1 cellular context compared by ENCODE assay signal in genomic region chr9:136762915-136763648, GRCh38.
TF ChIP-seq lines count a peak whose summit lies in the region.

No MANE protein-coding gene starts in this region.

TF ChIP-seq in HEK293, 187 proteins besides CTCF, POLR2A, EP300 and RAD21 (continued from another document):
- TF ChIP-seq ZBTB10 (tag by site-specific recombination; IDR thresholded peaks at IDR 0.05) (no peak), PATZ1 (tag by site-specific recombination; IDR thresholded peaks at IDR 0.05) (peak; percentile 65; the same call in 1 of the 2 replicates), ZNF211 (tag by site-specific recombination; IDR thresholded peaks at IDR 0.05; ENCODE audit: low read depth) (no peak), ZBTB17 (tag by site-specific recombination; IDR thresholded peaks at IDR 0.05) (peak; percentile 40; the same call in 1 of the 2 replicates), ZNF501 (tag by site-specific recombination; IDR thresholded peaks at IDR 0.05) (no peak), EGR2 (tag by site-specific recombination; IDR thresholded peaks at IDR 0.05; ENCODE audit: low read depth) (0 out of 2 replicates have a peak, but pooled peaks have one; percentile 27), KLF1 (tag by site-specific recombination; IDR thresholded peaks at IDR 0.05) (peak; percentile 89), ZNF792 (tag by site-specific recombination; IDR thresholded peaks at IDR 0.05) (no peak), KLF8 (tag by site-specific recombination; IDR thresholded peaks at IDR 0.05) (0 out of 2 replicates have a peak, but pooled peaks have one; percentile 24)
